ENCODE assay signal across 8 cellular contexts in genomic region chr1:27542463-27543273, GRCh38. TPM values are rescaled to one million over a fixed set of nuclear protein-coding genes. Genes with fewer than 3 reads are reported as not detected.
DNase-seq lines count a peak whose midpoint lies in the region; ATAC-seq lines count a peak whose summit lies in the region.

No MANE protein-coding gene starts in this region.

- H3K4me3 Mint-ChIP-seq in activated naive CD8-positive, alpha-beta T cell, result no peak overlapping the region
- H3K4me3 Mint-ChIP-seq in activated naive CD8-positive, alpha-beta T cell treated with anti-CD3 and anti-CD28 coated beads for 36 hours, result no peak overlapping the region
- H3K4me3 Mint-ChIP-seq in activated T-helper 1 cell treated with anti-CD3 and anti-CD28 coated beads, Interleukin-12 subunit alpha, Interleukin-12 subunit beta, Interleukin-2, Interleukin-4 antibody, amounts not matched to agents 30 ng/mL and 10 ng/mL and 1 ng/mL, durations not matched to agents 14 hours and 24 hours and 36 hours, result no peak overlapping the region

- H3K27ac Mint-ChIP-seq in activated naive CD8-positive, alpha-beta T cell, result peak overlapping the region; percentile 72
- no peak overlapping the region for H3K27ac Mint-ChIP-seq in activated naive CD8-positive, alpha-beta T cell treated with anti-CD3 and anti-CD28 coated beads for 36 hours
- H3K27ac Mint-ChIP-seq in activated T-helper 1 cell treated with anti-CD3 and anti-CD28 coated beads, Interleukin-12 subunit alpha, Interleukin-12 subunit beta, Interleukin-2, Interleukin-4 antibody, amounts not matched to agents 30 ng/mL and 10 ng/mL and 1 ng/mL, durations not matched to agents 14 hours and 24 hours and 36 hours, result peak overlapping the region; percentile 64

- intact Hi-C loops in activated T-helper 1 cell treated with anti-CD3 and anti-CD28 coated beads, Interleukin-12 subunit alpha, Interleukin-12 subunit beta, Interleukin-2, Interleukin-4 antibody, amounts not matched to agents 30 ng/mL and 10 ng/mL and 1 ng/mL, durations not matched to agents 14 hours and 24 hours and 36 hours (cut with micrococcal nuclease), result no loop called here
- intact Hi-C loops in right cardiac atrium (cut with DNase I), result no loop called here

- H3K4me1 ChIP-seq in right cardiac atrium (ENCODE audit: control insufficient read depth, insufficient read depth, low read length), result peaks cover 25% of the 10 kb centered on the region

- H3K4me3 ChIP-seq in right cardiac atrium (ENCODE audit: low read length), result no peak overlapping the region

- DNase-seq in activated naive CD8-positive, alpha-beta T cell treated with anti-CD3 and anti-CD28 coated beads for 36 hours, result no peak
- DNase-seq in activated T-helper 1 cell treated with anti-CD3 and anti-CD28 coated beads, Interleukin-12 subunit alpha, Interleukin-12 subunit beta, Interleukin-2, Interleukin-4 antibody, amounts not matched to agents 30 ng/mL and 10 ng/mL and 1 ng/mL, durations not matched to agents 14 hours and 24 hours and 36 hours (ENCODE audit: low spot score), result no peak
- DNase-seq in right cardiac atrium, result peak; percentile 73 to 80 (median 80)
- DNase-seq in stimulated activated CD4-positive, alpha-beta T cell treated with anti-CD3 and anti-CD28 coated beads, Interleukin-15, amount 100 ng/mL, for 24 hours, result peak; percentile 62
- DNase-seq in DMS 273 (lab: John Stamatoyannopoulos, UW; ENCODE audit: unreplicated experiment), result no peak
- DNase-seq in iPS-NIHi7 (ENCODE audit: extremely low spot score), result no peak

- 41% methylated on average over 19 of the region's 19 CpGs for WGBS in right cardiac atrium

- H3K27me3 Mint-ChIP-seq in activated naive CD8-positive, alpha-beta T cell, result no peaks in the 10 kb centered on the region
- H3K27me3 Mint-ChIP-seq in activated naive CD8-positive, alpha-beta T cell treated with anti-CD3 and anti-CD28 coated beads for 36 hours, result no peaks in the 10 kb centered on the region
- no peaks in the 10 kb centered on the region for H3K27me3 Mint-ChIP-seq in activated T-helper 1 cell treated with anti-CD3 and anti-CD28 coated beads, Interleukin-12 subunit alpha, Interleukin-12 subunit beta, Interleukin-2, Interleukin-4 antibody, amounts not matched to agents 30 ng/mL and 10 ng/mL and 1 ng/mL, durations not matched to agents 14 hours and 24 hours and 36 hours (ENCODE audit: insufficient read depth)

- H3K9me3 Mint-ChIP-seq in activated naive CD8-positive, alpha-beta T cell (ENCODE audit: low read depth), result no peaks in the 10 kb centered on the region
- H3K9me3 Mint-ChIP-seq in activated naive CD8-positive, alpha-beta T cell treated with anti-CD3 and anti-CD28 coated beads for 36 hours, result no peaks in the 10 kb centered on the region
- H3K9me3 Mint-ChIP-seq in activated T-helper 1 cell treated with anti-CD3 and anti-CD28 coated beads, Interleukin-12 subunit alpha, Interleukin-12 subunit beta, Interleukin-2, Interleukin-4 antibody, amounts not matched to agents 30 ng/mL and 10 ng/mL and 1 ng/mL, durations not matched to agents 14 hours and 24 hours and 36 hours, result no peaks in the 10 kb centered on the region

- no peaks in the 10 kb centered on the region for H3K9me3 ChIP-seq in right cardiac atrium (ENCODE audit: control insufficient read depth, low read length)

- peaks cover 13% of the 10 kb centered on the region for H3K4me1 Mint-ChIP-seq in activated naive CD8-positive, alpha-beta T cell (ENCODE audit: low read depth)
- H3K4me1 Mint-ChIP-seq in activated naive CD8-positive, alpha-beta T cell treated with anti-CD3 and anti-CD28 coated beads for 36 hours, result peaks cover 4% of the 10 kb centered on the region
- H3K4me1 Mint-ChIP-seq in activated T-helper 1 cell treated with anti-CD3 and anti-CD28 coated beads, Interleukin-12 subunit alpha, Interleukin-12 subunit beta, Interleukin-2, Interleukin-4 antibody, amounts not matched to agents 30 ng/mL and 10 ng/mL and 1 ng/mL, durations not matched to agents 14 hours and 24 hours and 36 hours (ENCODE audit: low read depth), result peaks cover 5% of the 10 kb centered on the region

- H3K36me3 Mint-ChIP-seq in activated naive CD8-positive, alpha-beta T cell, result peaks cover 2% of the 10 kb centered on the region
- H3K36me3 Mint-ChIP-seq in activated naive CD8-positive, alpha-beta T cell treated with anti-CD3 and anti-CD28 coated beads for 36 hours, result no peaks in the 10 kb centered on the region
- peaks cover 19% of the 10 kb centered on the region for H3K36me3 Mint-ChIP-seq in activated T-helper 1 cell treated with anti-CD3 and anti-CD28 coated beads, Interleukin-12 subunit alpha, Interleukin-12 subunit beta, Interleukin-2, Interleukin-4 antibody, amounts not matched to agents 30 ng/mL and 10 ng/mL and 1 ng/mL, durations not matched to agents 14 hours and 24 hours and 36 hours (ENCODE audit: low read depth)

- H3K27ac ChIP-seq in right cardiac atrium (ENCODE audit: low read length), result peak overlapping the region; percentile 56

- ATAC-seq in right cardiac atrium (peak; percentile 48 to 63), GM19455 (IDR thresholded peaks at IDR 0.05; ENCODE audit: unreplicated experiment) (no peak)

- H3K27me3 ChIP-seq in right cardiac atrium (ENCODE audit: control insufficient read depth, insufficient read depth), result no peaks in the 10 kb centered on the region

RNA-seq across cellular contexts. Expression of gene WASF2, which starts 52.7 kb away (rescaled TPM):
- total RNA-seq in activated naive CD8-positive, alpha-beta T cell treated with anti-CD3 and anti-CD28 coated beads for 36 hours, result 100 to 1,000 TPM; 103 TPM
- 108 and 109 TPM in 2 replicates for total RNA-seq in activated T-helper 1 cell treated with anti-CD3 and anti-CD28 coated beads, Interleukin-12 subunit alpha, Interleukin-12 subunit beta, Interleukin-2, Interleukin-4 antibody, amounts not matched to agents 30 ng/mL and 10 ng/mL and 1 ng/mL, durations not matched to agents 14 hours and 24 hours and 36 hours
- 10 to 100 TPM; 64.4 to 77.9 (median 71.5) TPM for total RNA-seq in right cardiac atrium
- 22.1 TPM for polyA plus RNA-seq in right cardiac atrium

Comparison
In these comparisons a context has a peak if more than half of its experiments do, and no peak if none do; other contexts are left out.
1. DNase-seq: peak in right cardiac atrium (3 of 3) and stimulated activated CD4-positive, alpha-beta T cell treated with anti-CD3 and anti-CD28 coated beads, Interleukin-15, amount 100 ng/mL, for 24 hours (single experiment); none in activated naive CD8-positive, alpha-beta T cell treated with anti-CD3 and anti-CD28 coated beads for 36 hours (single experiment), activated T-helper 1 cell treated with anti-CD3 and anti-CD28 coated beads, Interleukin-12 subunit alpha, Interleukin-12 subunit beta, Interleukin-2, Interleukin-4 antibody, amounts not matched to agents 30 ng/mL and 10 ng/mL and 1 ng/mL, durations not matched to agents 14 hours and 24 hours and 36 hours (single experiment), DMS 273 (single experiment) and iPS-NIHi7 (single experiment).